Comparison of ENCODE assay signal across 23 cellular contexts in genomic region chr11:70719516-70719915, GRCh38.
"Had no signal": no experiment of that assay in that cellular context is flagged by ENCODE, and none has a peak within 500 bp of the region (broad histone marks: within the 10 kb centered on the region; RNA-seq: fewer than 3 reads in every experiment).

No MANE protein-coding gene starts in this region.

- H3K36me3 ChIP-seq: ovary, right lobe of liver, sigmoid colon, stomach, thoracic aorta, thyroid gland, tibial nerve, upper lobe of left lung, vagina had no signal

- ATAC-seq: natural killer cell; psoas muscle; right cardiac atrium; right lobe of liver; stimulated activated effector memory CD8-positive, alpha-beta T cell treated with anti-CD3 and anti-CD28 coated beads, Interleukin-12 subunit alpha, Interleukin-12 subunit beta, amount 100 ng/mL, for 72 hours; stimulated activated naive B cell treated with anti-CD40 and anti-IgM and Interleukin-4, amounts not matched to agents 10 μg/mL and 1 μg/mL and 100 μg/mL, for 72 hours had no signal

- H3K9ac ChIP-seq: parathyroid adenoma had no signal

- H3K27ac ChIP-seq: ovary, parathyroid adenoma, psoas muscle, right lobe of liver, sigmoid colon, stomach, thoracic aorta, thyroid gland, tibial nerve, upper lobe of left lung, vagina had no signal

- H2AFZ ChIP-seq: parathyroid adenoma had no signal

- H3K27me3 ChIP-seq: ovary, right lobe of liver, thyroid gland, upper lobe of left lung, vagina had no signal

- H3K9me3 ChIP-seq: ovary, psoas muscle, right lobe of liver, sigmoid colon, stomach, thoracic aorta, thyroid gland, upper lobe of left lung, vagina had no signal

- H3K4me1 ChIP-seq: parathyroid adenoma, psoas muscle, right lobe of liver, sigmoid colon, stomach, tibial nerve, upper lobe of left lung, vagina had no signal

- DNase-seq: natural killer cell; occipital lobe; ovary; right cardiac atrium; right lobe of liver; sigmoid colon; small intestine; stimulated activated CD4-positive, alpha-beta T cell treated with anti-CD3 and anti-CD28 coated beads, Interleukin-15, amount 100 ng/mL, for 24 hours; stimulated activated CD4-positive, alpha-beta T cell treated with anti-CD3 and anti-CD28 coated beads, Interleukin-2, amount 100 ng/mL, for 24 hours; stimulated activated CD4-positive, alpha-beta T cell treated with anti-CD3 and anti-CD28 coated beads, Interleukin-2, amount 100 ng/mL, for 48 hours; stimulated activated CD4-positive, alpha-beta T cell treated with anti-CD3 and anti-CD28 coated beads, Interleukin-4, amount 100 ng/mL, for 24 hours; stimulated activated naive B cell treated with anti-CD40 and anti-IgM and Interleukin-4, amounts not matched to agents 10 μg/mL and 1 μg/mL and 100 μg/mL, for 72 hours; stimulated activated naive CD4-positive, alpha-beta T cell treated with Interleukin-2 at 50 U/mL for 16 hours; stomach; trophoblast cell; upper lobe of left lung had no signal

- H3K4me3 ChIP-seq: ovary, psoas muscle, right lobe of liver, sigmoid colon, stomach, thoracic aorta, thyroid gland, tibial nerve, upper lobe of left lung, vagina had no signal
